2 cellular contexts compared by ENCODE assay signal in the genomic region with DNA sequence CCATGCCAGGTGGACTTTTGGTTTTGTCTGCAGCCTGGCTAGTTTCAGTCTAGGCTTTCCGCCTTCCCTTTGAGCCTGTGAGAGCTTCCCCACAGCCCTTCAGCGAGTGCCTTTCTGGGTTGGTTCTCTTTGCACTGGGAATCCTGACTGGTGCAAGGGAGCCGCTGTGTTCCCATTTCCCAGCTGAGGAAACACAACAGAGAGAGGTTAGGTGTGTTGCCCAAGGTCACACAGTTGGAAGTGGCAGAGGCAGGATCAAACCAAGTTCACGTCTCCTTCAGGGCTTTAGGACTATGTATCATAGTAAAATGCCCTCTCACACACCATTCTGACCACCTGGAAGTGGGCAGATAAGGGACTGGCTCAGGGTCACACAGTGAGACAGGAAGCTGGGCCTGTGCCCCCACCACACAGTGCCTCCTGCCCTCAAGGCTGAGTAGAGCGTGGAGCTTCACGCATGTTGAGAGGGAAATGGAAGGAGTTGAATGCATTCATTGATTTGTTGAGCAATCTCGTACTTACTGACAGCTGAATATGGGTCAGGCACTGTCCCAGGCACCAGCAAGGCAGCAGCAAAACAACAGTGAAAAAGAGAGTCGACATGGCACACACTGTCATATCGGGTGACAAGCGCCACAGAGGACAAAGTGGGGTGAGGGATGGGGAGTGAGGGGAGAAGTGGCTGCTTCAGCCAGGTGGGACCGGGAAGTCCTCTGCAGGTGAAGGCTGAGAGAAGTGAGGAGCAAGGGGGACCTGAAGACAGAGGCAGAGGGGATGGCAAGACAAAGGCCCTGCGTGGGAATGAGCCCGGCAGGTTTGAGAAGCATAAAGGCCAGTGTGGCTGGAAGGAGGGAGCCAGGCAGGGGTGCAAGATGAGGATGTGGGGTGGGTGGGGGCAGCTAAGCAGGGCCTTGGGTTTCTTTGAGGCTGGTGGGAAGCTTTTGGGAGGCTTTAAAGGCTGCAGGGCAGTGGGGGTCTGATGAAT.
A peak's percentile ranks its signal among the peaks of the same experiment; 100 is the strongest.
TF ChIP-seq lines count a peak whose summit lies in the region.

No MANE protein-coding gene starts in this region.

TF ChIP-seq in IMR-90, 13 proteins besides CTCF, POLR2A, EP300 and RAD21:
- 0 out of 2 replicates have a peak, but pooled peaks have one; percentile 17 for TF ChIP-seq CEBPB (IDR thresholded peaks at IDR 0.05; ENCODE audit: low read depth, low read length)
- no peak for TF ChIP-seq BHLHE40 (IDR thresholded peaks at IDR 0.05; ENCODE audit: low read depth, low read length)
TF ChIP-seq in IMR-90: peak in this region for 1.

TF ChIP-seq in H1, 55 proteins besides CTCF, POLR2A, EP300 and RAD21:
- no peak for TF ChIP-seq TCF12 (IDR thresholded peaks at IDR 0.05; ENCODE audit: low read depth, low read length)
- no peak for TF ChIP-seq CBX5 (IDR thresholded peaks at IDR 0.05; ENCODE audit: low read depth, low read length)
- TF ChIP-seq TEAD4 (IDR thresholded peaks at IDR 0.05; ENCODE audit: low read depth, low read length): no peak
- no peak for TF ChIP-seq PHF8 (conservative IDR thresholded peaks at IDR 0.05; ENCODE audit: low read depth, low read length)
- TF ChIP-seq, protein P1, sequence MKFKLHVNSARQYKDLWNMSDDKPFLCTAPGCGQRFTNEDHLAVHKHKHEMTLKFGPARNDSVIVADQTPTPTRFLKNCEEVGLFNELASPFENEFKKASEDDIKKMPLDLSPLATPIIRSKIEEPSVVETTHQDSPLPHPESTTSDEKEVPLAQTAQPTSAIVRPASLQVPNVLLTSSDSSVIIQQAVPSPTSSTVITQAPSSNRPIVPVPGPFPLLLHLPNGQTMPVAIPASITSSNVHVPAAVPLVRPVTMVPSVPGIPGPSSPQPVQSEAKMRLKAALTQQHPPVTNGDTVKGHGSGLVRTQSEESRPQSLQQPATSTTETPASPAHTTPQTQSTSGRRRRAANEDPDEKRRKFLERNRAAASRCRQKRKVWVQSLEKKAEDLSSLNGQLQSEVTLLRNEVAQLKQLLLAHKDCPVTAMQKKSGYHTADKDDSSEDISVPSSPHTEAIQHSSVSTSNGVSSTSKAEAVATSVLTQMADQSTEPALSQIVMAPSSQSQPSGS (IDR thresholded peaks at IDR 0.05; ENCODE audit: low read length): no peak
- no peak for TF ChIP-seq ZNF274 (IDR thresholded peaks at IDR 0.05; ENCODE audit: borderline replicate concordance, extremely low read depth, low read length)
- no peak for TF ChIP-seq TAF1 (IDR thresholded peaks at IDR 0.05; ENCODE audit: low read depth, low read length)
- no peak for TF ChIP-seq CTBP2 (IDR thresholded peaks at IDR 0.05; ENCODE audit: borderline replicate concordance, insufficient read depth, insufficient read length, low read length)
- no peak for TF ChIP-seq RFX5 (IDR thresholded peaks at IDR 0.05; ENCODE audit: borderline replicate concordance, low read depth, low read length)
TF ChIP-seq in H1: peak in this region for 0.
